ENCODE assay signal across 8 cellular contexts in genomic region chr13:99658266-99658991, GRCh38. TPM values are rescaled to one million over a fixed set of nuclear protein-coding genes. Genes with fewer than 3 reads are reported as not detected.
DNase-seq lines count a peak whose midpoint lies in the region; ATAC-seq, FAIRE-seq and TF ChIP-seq lines count a peak whose summit lies in the region.

No MANE protein-coding gene starts in this region.

- DNase-seq in CD4-positive, alpha-beta T cell: peak; percentile 39 to 64 (median 50)
- DNase-seq in NCI-H1092 treated with DMSO at 0.1 percent for 48 hours (lab: John Stamatoyannopoulos, UW) (peak; percentile 90), chondrocyte (ENCODE audit: low spot score) (no peak), kidney glomerular epithelial cell (lab: John Stamatoyannopoulos, UW) (peak; percentile 22), GM12892 (ENCODE audit: insufficient read length) (no peak)
- DNase-seq in activated CD4-positive, CD25-positive, alpha-beta regulatory T cell treated with anti-CD3 and anti-CD28 coated beads, Interleukin-2, amount 50 U/mL, for 16 hours (ENCODE audit: low read depth, low spot score): peak; percentile 31
- DNase-seq in stimulated activated CD4-positive, alpha-beta T cell treated with anti-CD3 and anti-CD28 coated beads, Interleukin-15, amount 100 ng/mL, for 1 hour (ENCODE audit: low read depth in 1 of 2, low spot score in 1 of 2): peak; percentile 27 to 31

- no peaks in the 10 kb centered on the region for H3K36me3 Mint-ChIP-seq in CD4-positive, alpha-beta T cell (ENCODE audit: low read depth)
- no peaks in the 10 kb centered on the region for H3K36me3 Mint-ChIP-seq in chondrocyte (ENCODE audit: low read depth)

- H3K9me3 ChIP-seq in CD4-positive, alpha-beta T cell (ENCODE audit: control insufficient read depth, low read length): no peaks in the 10 kb centered on the region

- no peaks in the 10 kb centered on the region for H3K27me3 Mint-ChIP-seq in CD4-positive, alpha-beta T cell
- H3K27me3 Mint-ChIP-seq in chondrocyte (ENCODE audit: low read depth): no peaks in the 10 kb centered on the region

- H3K9me3 Mint-ChIP-seq in CD4-positive, alpha-beta T cell: no peaks in the 10 kb centered on the region
- no peaks in the 10 kb centered on the region for H3K9me3 Mint-ChIP-seq in chondrocyte (ENCODE audit: low read depth)

- H3K27me3 ChIP-seq in CD4-positive, alpha-beta T cell (ENCODE audit: control insufficient read depth, insufficient read depth, low read length): no peaks in the 10 kb centered on the region

- POLR2A ChIA-PET in CD4-positive, alpha-beta T cell (lab: Charles Lee): interaction anchor here (0.6 to 3.4 kb wide), 20 partner anchors 11 to 1016 kb away, joined by 3 to 40 read pairs (median 5); partner anchors contain the start of genes CLYBL, GGACT, TMTC4 and ZIC5

- H3K27ac Mint-ChIP-seq in CD4-positive, alpha-beta T cell: peak overlapping the region; percentile 97
- H3K27ac Mint-ChIP-seq in chondrocyte (ENCODE audit: unreplicated experiment): peak overlapping the region; percentile 96

- peaks cover 48% of the 10 kb centered on the region for H3K4me1 Mint-ChIP-seq in CD4-positive, alpha-beta T cell (ENCODE audit: low read depth)
- peaks cover 43% of the 10 kb centered on the region for H3K4me1 Mint-ChIP-seq in chondrocyte (ENCODE audit: low read depth)

- TF ChIP-seq CTCF in CD4-positive, alpha-beta T cell (IDR thresholded peaks at IDR 0.05): peak; percentile 50
- TF ChIP-seq CTCF in chondrocyte (IDR thresholded peaks at IDR 0.05): peak; percentile 88

- CTCF ChIA-PET in CD4-positive, alpha-beta T cell (lab: Charles Lee): interaction anchor here (0.5 to 4.9 kb wide), 6 partner anchors 53 to 915 kb away, joined by 3 to 28 read pairs (median 4); no protein-coding TSS in a partner anchor

- peak overlapping the region; percentile 84 for H3K27ac ChIP-seq in CD4-positive, alpha-beta T cell (ENCODE audit: low read depth, low read length)

- FAIRE-seq in GM12892 (lab: Jason Lieb, UNC): no peak

- H3K4me3 Mint-ChIP-seq in CD4-positive, alpha-beta T cell: peak overlapping the region; percentile 76
- H3K4me3 Mint-ChIP-seq in chondrocyte (ENCODE audit: unreplicated experiment): peak overlapping the region; percentile 75

- ATAC-seq in CD4-positive, alpha-beta T cell (ENCODE audit: poor library complexity): peak; percentile 40
- ATAC-seq in GM21447 (IDR thresholded peaks at IDR 0.05; ENCODE audit: unreplicated experiment): peak; percentile 56

- TF ChIP-seq POLR2A in GM12892 (IDR thresholded peaks at IDR 0.05; ENCODE audit: low read depth, low read length): no peak

- intact Hi-C loops in CD4-positive, alpha-beta T cell (cut with DNase I, micrococcal nuclease): loop anchor here (2.0 to 10.0 kb wide), 8 partner anchors 51 to 1444 kb away; partner anchors contain the start of genes CLYBL (in 1 of the 2), GGACT (in 1 of the 2) and PCCA (in 1 of the 2)

RNA-seq across cellular contexts. Expression of gene CLYBL, which starts 51.9 kb away (rescaled TPM):
- total RNA-seq in CD4-positive, alpha-beta T cell: 1 to 10 TPM; 4.7 to 6.4 TPM
- 3.3 to 7.0 TPM (median 3.9 TPM) in 3 replicates for total RNA-seq in chondrocyte
- 8.2 TPM for polyA plus RNA-seq in GM12892 (2012; ENCODE audit: missing spikeins)

Comparison
In these comparisons a context has a peak if more than half of its experiments do, and no peak if none do; other contexts are left out.
1. DNase-seq: peak in CD4-positive, alpha-beta T cell (10 of 10), NCI-H1092 treated with DMSO at 0.1 percent for 48 hours (single experiment), activated CD4-positive, CD25-positive, alpha-beta regulatory T cell treated with anti-CD3 and anti-CD28 coated beads, Interleukin-2, amount 50 U/mL, for 16 hours (single experiment), kidney glomerular epithelial cell (single experiment) and stimulated activated CD4-positive, alpha-beta T cell treated with anti-CD3 and anti-CD28 coated beads, Interleukin-15, amount 100 ng/mL, for 1 hour (2 of 2); none in chondrocyte (single experiment) and GM12892 (single experiment).